In genomic region chr13:22915442-22916082, GRCh38 we compare ENCODE assay signal across 8 cellular contexts.
DNase-seq lines count a peak whose midpoint lies in the region; ATAC-seq and TF ChIP-seq lines count a peak whose summit lies in the region.

No MANE protein-coding gene starts in this region.

- no peaks in the 10 kb centered on the region for H3K9me3 ChIP-seq in WERI-Rb-1 (ENCODE audit: severe bottlenecking)
- peaks cover 0 to 7% of the 10 kb centered on the region in 2 donors for H3K9me3 ChIP-seq in neuronal stem cell (replicated peaks in 1 of 2; ENCODE audit: control insufficient read depth in 2 of 2, insufficient read depth in 1 of 2, low read depth in 1 of 2, low read length in 2 of 2)

- no peaks in the 10 kb centered on the region for H3K36me3 ChIP-seq in WERI-Rb-1
- H3K36me3 ChIP-seq in neuronal stem cell (replicated peaks in 1 of 2; ENCODE audit: control insufficient read depth in 2 of 2, insufficient read depth in 2 of 2, low read length in 2 of 2): peaks cover 0 to 38% of the 10 kb centered on the region in 2 donors

- H2AK5ac ChIP-seq in neuronal stem cell (ENCODE audit: low read depth, low read length): no peak overlapping the region

- H4K91ac ChIP-seq in neuronal stem cell (ENCODE audit: low read depth, low read length, poor library complexity): no peak overlapping the region

- peak overlapping the region; percentile 96 for H3K18ac ChIP-seq in neuronal stem cell (ENCODE audit: low read length)

- H3K4me1 ChIP-seq in neuronal stem cell (ENCODE audit: control insufficient read depth in 2 of 2, insufficient read depth in 1 of 2, low read depth in 1 of 2, low read length in 2 of 2): no peaks in the 10 kb centered on the region

- no peak overlapping the region for H2BK5ac ChIP-seq in neuronal stem cell (ENCODE audit: low read length)

- H3K23ac ChIP-seq in neuronal stem cell (ENCODE audit: low read depth, low read length, poor library complexity): peak overlapping the region; percentile 12

- no peak overlapping the region for H2AFZ ChIP-seq in neuronal stem cell (ENCODE audit: low read length)

- no peak overlapping the region for H3K14ac ChIP-seq in neuronal stem cell (ENCODE audit: low read length)

- H3K4me2 ChIP-seq in neuronal stem cell (ENCODE audit: insufficient read depth, low read length, poor library complexity, severe bottlenecking): peak overlapping the region; percentile 49

- TF ChIP-seq CTCF in GM12864 (IDR thresholded peaks at IDR 0.05; ENCODE audit: low read depth, low read length, missing control alignments): no peak
- no peak for TF ChIP-seq CTCF in WERI-Rb-1 (IDR thresholded peaks at IDR 0.05; ENCODE audit: low read depth, low read length)

- H2BK15ac ChIP-seq in neuronal stem cell (ENCODE audit: low read length): no peak overlapping the region

- intact Hi-C loops in head of caudate nucleus (cut with DNase I): no loop called here

- H3K27ac ChIP-seq in WERI-Rb-1 (no peak overlapping the region), neuronal stem cell (replicated peaks; ENCODE audit: low read length) (no peak overlapping the region)

- no peak overlapping the region for H4K8ac ChIP-seq in neuronal stem cell (ENCODE audit: low read depth, low read length)

- H3K27me3 ChIP-seq in WERI-Rb-1 (ENCODE audit: insufficient read depth, low read depth, severe bottlenecking) (peaks cover 31% of the 10 kb centered on the region), neuronal stem cell (ENCODE audit: control insufficient read depth in 3 of 3, insufficient read depth in 3 of 3, low read depth in 1 of 3, low read length in 3 of 3) (no peaks in the 10 kb centered on the region)

- H3K79me1 ChIP-seq in neuronal stem cell (ENCODE audit: low read depth, low read length): no peaks in the 10 kb centered on the region

- DNase-seq in 8988T: peak; percentile 27
- DNase-seq in GM12864 (ENCODE audit: low read depth): no peak
- no peak for DNase-seq in WERI-Rb-1
- DNase-seq in head of caudate nucleus: peak; percentile 44 to 90 (median 78)
- peak; percentile 52 for DNase-seq in neuronal stem cell (ENCODE audit: low spot score)

- no CpG with 5 or more reads among the region's 58 CpGs for WGBS in neuronal stem cell (ENCODE audit: extremely low coverage in 2 of 2, insufficient read length in 2 of 2, insufficient replicate concordance in 1 of 2), 2 donors

- no peak overlapping the region for H3K4ac ChIP-seq in neuronal stem cell (ENCODE audit: low read length)

- no peak overlapping the region for H2BK120ac ChIP-seq in neuronal stem cell (ENCODE audit: low read depth, low read length)

- peak overlapping the region; percentile 58 for H2BK12ac ChIP-seq in neuronal stem cell (ENCODE audit: low read length)

- peak; percentile 55 for ATAC-seq in HG03571 (IDR thresholded peaks at IDR 0.05; ENCODE audit: unreplicated experiment)
- no peak for ATAC-seq in GM19328 (IDR thresholded peaks at IDR 0.05; ENCODE audit: unreplicated experiment)
- ATAC-seq in GM21737 (IDR thresholded peaks at IDR 0.05; ENCODE audit: unreplicated experiment): no peak

- peak overlapping the region; percentile 90 for H3K9ac ChIP-seq in neuronal stem cell (ENCODE audit: low read depth, low read length, poor library complexity)

- H3K4me3 ChIP-seq in GM12864 (ENCODE audit: low read depth, low read length) (peak overlapping the region; percentile 71), WERI-Rb-1 (ENCODE audit: low read depth, low read length) (peak overlapping the region; percentile 39), neuronal stem cell (ENCODE audit: low read length in 2 of 2) (peak overlapping the region in 1 of 2 donors; percentile 89)

Comparison
In these comparisons a context has a peak if more than half of its experiments do, and no peak if none do; other contexts are left out.
1. DNase-seq: peak in 8988T (single experiment), head of caudate nucleus (42 of 42) and neuronal stem cell (single experiment); none in GM12864 (single experiment) and WERI-Rb-1 (single experiment).